1 cellular context compared by ENCODE assay signal in the genomic region with DNA sequence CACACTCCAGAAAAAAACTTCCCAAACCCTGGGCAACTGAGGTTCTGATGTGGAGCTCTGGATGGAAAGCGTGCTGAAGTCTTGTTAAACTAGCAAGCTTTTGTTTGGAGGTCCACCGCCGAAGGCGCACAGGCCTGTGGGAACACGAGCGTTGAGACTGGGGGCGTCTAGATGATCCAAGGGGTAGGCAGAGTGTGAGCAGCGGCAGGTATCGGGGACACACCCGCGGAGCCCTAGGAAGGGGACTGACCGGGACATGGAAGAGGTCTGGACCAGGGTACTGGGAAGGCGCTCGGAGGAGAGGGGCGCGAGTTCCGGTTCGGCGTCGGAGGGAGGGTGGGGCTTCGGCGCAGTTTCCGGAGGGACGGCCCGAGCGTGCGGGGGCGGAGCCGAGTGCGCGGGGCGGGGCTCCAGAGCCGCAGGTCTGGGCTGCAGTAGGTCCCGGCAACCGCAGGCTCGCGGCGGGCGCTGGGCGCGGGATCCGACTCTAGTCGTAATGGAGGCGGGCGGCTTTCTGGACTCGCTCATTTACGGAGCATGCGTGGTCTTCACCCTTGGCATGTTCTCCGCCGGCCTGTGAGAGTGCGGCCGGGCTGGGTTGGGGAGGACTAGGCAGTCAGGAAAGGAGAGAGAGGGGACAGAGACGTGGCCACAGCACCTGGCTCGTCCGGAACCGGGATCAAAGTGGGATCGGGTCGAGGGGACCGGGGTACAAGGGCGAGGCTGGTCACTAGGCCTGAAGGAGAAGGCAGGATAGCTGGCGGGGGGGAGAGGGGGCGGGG.
A peak's percentile ranks its signal among the peaks of the same experiment; 100 is the strongest.
TF ChIP-seq lines count a peak whose summit lies in the region.

A gene with protein sequence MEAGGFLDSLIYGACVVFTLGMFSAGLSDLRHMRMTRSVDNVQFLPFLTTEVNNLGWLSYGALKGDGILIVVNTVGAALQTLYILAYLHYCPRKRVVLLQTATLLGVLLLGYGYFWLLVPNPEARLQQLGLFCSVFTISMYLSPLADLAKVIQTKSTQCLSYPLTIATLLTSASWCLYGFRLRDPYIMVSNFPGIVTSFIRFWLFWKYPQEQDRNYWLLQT (plus strand): TSS at position 437 of the 782 bp plus-strand sequence. CDS start 60 bp downstream, at position 497.

TF ChIP-seq in K562, 482 proteins besides CTCF, POLR2A, EP300 and RAD21 (continued from another document and continues in another):
- TF ChIP-seq, protein P1, sequence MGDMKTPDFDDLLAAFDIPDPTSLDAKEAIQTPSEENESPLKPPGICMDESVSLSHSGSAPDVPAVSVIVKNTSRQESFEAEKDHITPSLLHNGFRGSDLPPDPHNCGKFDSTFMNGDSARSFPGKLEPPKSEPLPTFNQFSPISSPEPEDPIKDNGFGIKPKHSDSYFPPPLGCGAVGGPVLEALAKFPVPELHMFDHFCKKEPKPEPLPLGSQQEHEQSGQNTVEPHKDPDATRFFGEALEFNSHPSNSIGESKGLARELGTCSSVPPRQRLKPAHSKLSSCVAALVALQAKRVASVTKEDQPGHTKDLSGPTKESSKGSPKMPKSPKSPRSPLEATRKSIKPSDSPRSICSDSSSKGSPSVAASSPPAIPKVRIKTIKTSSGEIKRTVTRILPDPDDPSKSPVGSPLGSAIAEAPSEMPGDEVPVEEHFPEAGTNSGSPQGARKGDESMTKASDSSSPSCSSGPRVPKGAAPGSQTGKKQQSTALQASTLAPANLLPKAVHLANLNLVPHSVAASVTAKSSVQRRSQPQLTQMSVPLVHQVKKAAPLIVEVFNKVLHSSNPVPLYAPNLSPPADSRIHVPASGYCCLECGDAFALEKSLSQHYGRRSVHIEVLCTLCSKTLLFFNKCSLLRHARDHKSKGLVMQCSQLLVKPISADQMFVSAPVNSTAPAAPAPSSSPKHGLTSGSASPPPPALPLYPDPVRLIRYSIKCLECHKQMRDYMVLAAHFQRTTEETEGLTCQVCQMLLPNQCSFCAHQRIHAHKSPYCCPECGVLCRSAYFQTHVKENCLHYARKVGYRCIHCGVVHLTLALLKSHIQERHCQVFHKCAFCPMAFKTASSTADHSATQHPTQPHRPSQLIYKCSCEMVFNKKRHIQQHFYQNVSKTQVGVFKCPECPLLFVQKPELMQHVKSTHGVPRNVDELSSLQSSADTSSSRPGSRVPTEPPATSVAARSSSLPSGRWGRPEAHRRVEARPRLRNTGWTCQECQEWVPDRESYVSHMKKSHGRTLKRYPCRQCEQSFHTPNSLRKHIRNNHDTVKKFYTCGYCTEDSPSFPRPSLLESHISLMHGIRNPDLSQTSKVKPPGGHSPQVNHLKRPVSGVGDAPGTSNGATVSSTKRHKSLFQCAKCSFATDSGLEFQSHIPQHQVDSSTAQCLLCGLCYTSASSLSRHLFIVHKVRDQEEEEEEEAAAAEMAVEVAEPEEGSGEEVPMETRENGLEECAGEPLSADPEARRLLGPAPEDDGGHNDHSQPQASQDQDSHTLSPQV (IDR thresholded peaks at IDR 0.05) = peak; percentile 64
- TF ChIP-seq GATAD2A (IDR thresholded peaks at IDR 0.05) (no peak), RB1 (IDR thresholded peaks at IDR 0.05; ENCODE audit: low read depth) (0 out of 2 replicates have a peak, but pooled peaks have one; percentile 73), EHMT2 (IDR thresholded peaks at IDR 0.05) (no peak), SAFB (IDR thresholded peaks at IDR 0.05; ENCODE audit: borderline replicate concordance, low read depth, low read length) (no peak), BRD4 (IDR thresholded peaks at IDR 0.05) (peak; percentile 88; the same call in 1 of the 2 replicates), ZNF444 (CRISPR knock-in tag; IDR thresholded peaks at IDR 0.05) (no peak), GTF2F1 (IDR thresholded peaks at IDR 0.05; ENCODE audit: low read depth, low read length) (peak; percentile 25; the same call in 1 of the 2 replicates), TEAD1 (CRISPR knock-in tag; IDR thresholded peaks at IDR 0.05) (peak in 1 of 2 experiments; percentile 74; a peak in 1 of 4 replicates), CBX2 (IDR thresholded peaks at IDR 0.05; ENCODE audit: insufficient read depth, low read length, poor library complexity, severe bottlenecking) (no peak), EWSR1 (IDR thresholded peaks at IDR 0.05; ENCODE audit: borderline replicate concordance, low read depth, partially characterized antibody) (no peak), NBN (IDR thresholded peaks at IDR 0.05; ENCODE audit: low read depth) (peak; percentile 19; the same call in 1 of the 2 replicates), HDAC8 (tag; IDR thresholded peaks at IDR 0.05) (peak; percentile 82; the same call in 1 of the 2 replicates), MIER1 (IDR thresholded peaks at IDR 0.05; ENCODE audit: low read depth) (no peak; the same call in 1 of the 2 replicates), ZNF75A (CRISPR knock-in tag; IDR thresholded peaks at IDR 0.05) (no peak), ILK (tag; IDR thresholded peaks at IDR 0.05; ENCODE audit: borderline replicate concordance, low read depth) (no peak), DMBX1 (CRISPR knock-in tag; IDR thresholded peaks at IDR 0.05; ENCODE audit: borderline replicate concordance) (no peak), NRF1 (conservative IDR thresholded peaks at IDR 0.05 in 1 of 2, IDR thresholded peaks at IDR 0.05 in 1 of 2) (peak; percentile 88 to 90), FOXJ2 (tag; IDR thresholded peaks at IDR 0.05) (0 out of 2 replicates have a peak, but pooled peaks have one; percentile 39), CTBP1 (IDR thresholded peaks at IDR 0.05; ENCODE audit: borderline replicate concordance) (peak; percentile 38; the same call in 1 of the 2 replicates), NELFE (IDR thresholded peaks at IDR 0.05; ENCODE audit: insufficient read depth, insufficient read length) (no peak), RBM22 (IDR thresholded peaks at IDR 0.05; ENCODE audit: low read depth, low read length, poor library complexity, severe bottlenecking) (peak; percentile 61), SMARCA4 (IDR thresholded peaks at IDR 0.05) (0 out of 2 replicates have a peak, but pooled peaks have one; percentile 29), DACH1 (IDR thresholded peaks at IDR 0.05; ENCODE audit: partially characterized antibody) (no peak), PRMT5 (CRISPR knock-in tag; IDR thresholded peaks at IDR 0.05) (no peak), ZNF707 (CRISPR knock-in tag; conservative IDR thresholded peaks at IDR 0.05) (no peak), KAT7 (CRISPR knock-in tag; IDR thresholded peaks at IDR 0.05; ENCODE audit: borderline replicate concordance) (peak; percentile 39; the same call in 1 of the 2 replicates)
- TF ChIP-seq, protein P2, sequence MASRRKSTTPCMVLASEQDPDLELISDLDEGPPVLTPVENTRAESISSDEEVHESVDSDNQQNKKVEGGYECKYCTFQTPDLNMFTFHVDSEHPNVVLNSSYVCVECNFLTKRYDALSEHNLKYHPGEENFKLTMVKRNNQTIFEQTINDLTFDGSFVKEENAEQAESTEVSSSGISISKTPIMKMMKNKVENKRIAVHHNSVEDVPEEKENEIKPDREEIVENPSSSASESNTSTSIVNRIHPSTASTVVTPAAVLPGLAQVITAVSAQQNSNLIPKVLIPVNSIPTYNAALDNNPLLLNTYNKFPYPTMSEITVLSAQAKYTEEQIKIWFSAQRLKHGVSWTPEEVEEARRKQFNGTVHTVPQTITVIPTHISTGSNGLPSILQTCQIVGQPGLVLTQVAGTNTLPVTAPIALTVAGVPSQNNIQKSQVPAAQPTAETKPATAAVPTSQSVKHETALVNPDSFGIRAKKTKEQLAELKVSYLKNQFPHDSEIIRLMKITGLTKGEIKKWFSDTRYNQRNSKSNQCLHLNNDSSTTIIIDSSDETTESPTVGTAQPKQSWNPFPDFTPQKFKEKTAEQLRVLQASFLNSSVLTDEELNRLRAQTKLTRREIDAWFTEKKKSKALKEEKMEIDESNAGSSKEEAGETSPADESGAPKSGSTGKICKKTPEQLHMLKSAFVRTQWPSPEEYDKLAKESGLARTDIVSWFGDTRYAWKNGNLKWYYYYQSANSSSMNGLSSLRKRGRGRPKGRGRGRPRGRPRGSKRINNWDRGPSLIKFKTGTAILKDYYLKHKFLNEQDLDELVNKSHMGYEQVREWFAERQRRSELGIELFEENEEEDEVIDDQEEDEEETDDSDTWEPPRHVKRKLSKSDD (conservative IDR thresholded peaks at IDR 0.05; ENCODE audit: low read length) = no peak
- TF ChIP-seq, protein P3, sequence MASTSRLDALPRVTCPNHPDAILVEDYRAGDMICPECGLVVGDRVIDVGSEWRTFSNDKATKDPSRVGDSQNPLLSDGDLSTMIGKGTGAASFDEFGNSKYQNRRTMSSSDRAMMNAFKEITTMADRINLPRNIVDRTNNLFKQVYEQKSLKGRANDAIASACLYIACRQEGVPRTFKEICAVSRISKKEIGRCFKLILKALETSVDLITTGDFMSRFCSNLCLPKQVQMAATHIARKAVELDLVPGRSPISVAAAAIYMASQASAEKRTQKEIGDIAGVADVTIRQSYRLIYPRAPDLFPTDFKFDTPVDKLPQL (IDR thresholded peaks at IDR 0.05; ENCODE audit: extremely low read depth, insufficient read length) = no peak
- TF ChIP-seq, protein P4, sequence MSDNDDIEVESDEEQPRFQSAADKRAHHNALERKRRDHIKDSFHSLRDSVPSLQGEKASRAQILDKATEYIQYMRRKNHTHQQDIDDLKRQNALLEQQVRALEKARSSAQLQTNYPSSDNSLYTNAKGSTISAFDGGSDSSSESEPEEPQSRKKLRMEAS (CRISPR knock-in tag; IDR thresholded peaks at IDR 0.05) = peak; percentile 29
- TF ChIP-seq, protein P5, sequence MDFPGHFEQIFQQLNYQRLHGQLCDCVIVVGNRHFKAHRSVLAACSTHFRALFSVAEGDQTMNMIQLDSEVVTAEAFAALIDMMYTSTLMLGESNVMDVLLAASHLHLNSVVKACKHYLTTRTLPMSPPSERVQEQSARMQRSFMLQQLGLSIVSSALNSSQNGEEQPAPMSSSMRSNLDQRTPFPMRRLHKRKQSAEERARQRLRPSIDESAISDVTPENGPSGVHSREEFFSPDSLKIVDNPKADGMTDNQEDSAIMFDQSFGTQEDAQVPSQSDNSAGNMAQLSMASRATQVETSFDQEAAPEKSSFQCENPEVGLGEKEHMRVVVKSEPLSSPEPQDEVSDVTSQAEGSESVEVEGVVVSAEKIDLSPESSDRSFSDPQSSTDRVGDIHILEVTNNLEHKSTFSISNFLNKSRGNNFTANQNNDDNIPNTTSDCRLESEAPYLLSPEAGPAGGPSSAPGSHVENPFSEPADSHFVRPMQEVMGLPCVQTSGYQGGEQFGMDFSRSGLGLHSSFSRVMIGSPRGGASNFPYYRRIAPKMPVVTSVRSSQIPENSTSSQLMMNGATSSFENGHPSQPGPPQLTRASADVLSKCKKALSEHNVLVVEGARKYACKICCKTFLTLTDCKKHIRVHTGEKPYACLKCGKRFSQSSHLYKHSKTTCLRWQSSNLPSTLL (IDR thresholded peaks at IDR 0.05) = no peak
- TF ChIP-seq, protein P6, sequence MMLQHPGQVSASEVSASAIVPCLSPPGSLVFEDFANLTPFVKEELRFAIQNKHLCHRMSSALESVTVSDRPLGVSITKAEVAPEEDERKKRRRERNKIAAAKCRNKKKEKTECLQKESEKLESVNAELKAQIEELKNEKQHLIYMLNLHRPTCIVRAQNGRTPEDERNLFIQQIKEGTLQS (IDR thresholded peaks at IDR 0.05) = peak; percentile 6; the same call in 1 of the 2 replicates
- TF ChIP-seq, protein P6 (CRISPR knock-in tag; conservative IDR thresholded peaks at IDR 0.05) = 0 out of 2 replicates have a peak, but pooled peaks have one; percentile 16
- TF ChIP-seq, protein P7, sequence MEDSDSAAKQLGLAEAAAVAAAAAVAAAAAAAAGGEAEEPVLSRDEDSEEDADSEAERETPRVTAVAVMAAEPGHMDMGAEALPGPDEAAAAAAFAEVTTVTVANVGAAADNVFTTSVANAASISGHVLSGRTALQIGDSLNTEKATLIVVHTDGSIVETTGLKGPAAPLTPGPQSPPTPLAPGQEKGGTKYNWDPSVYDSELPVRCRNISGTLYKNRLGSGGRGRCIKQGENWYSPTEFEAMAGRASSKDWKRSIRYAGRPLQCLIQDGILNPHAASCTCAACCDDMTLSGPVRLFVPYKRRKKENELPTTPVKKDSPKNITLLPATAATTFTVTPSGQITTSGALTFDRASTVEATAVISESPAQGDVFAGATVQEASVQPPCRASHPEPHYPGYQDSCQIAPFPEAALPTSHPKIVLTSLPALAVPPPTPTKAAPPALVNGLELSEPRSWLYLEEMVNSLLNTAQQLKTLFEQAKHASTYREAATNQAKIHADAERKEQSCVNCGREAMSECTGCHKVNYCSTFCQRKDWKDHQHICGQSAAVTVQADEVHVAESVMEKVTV (CRISPR knock-in tag; IDR thresholded peaks at IDR 0.05) = peak; percentile 19; the same call in 1 of the 2 replicates
- TF ChIP-seq, protein P8, sequence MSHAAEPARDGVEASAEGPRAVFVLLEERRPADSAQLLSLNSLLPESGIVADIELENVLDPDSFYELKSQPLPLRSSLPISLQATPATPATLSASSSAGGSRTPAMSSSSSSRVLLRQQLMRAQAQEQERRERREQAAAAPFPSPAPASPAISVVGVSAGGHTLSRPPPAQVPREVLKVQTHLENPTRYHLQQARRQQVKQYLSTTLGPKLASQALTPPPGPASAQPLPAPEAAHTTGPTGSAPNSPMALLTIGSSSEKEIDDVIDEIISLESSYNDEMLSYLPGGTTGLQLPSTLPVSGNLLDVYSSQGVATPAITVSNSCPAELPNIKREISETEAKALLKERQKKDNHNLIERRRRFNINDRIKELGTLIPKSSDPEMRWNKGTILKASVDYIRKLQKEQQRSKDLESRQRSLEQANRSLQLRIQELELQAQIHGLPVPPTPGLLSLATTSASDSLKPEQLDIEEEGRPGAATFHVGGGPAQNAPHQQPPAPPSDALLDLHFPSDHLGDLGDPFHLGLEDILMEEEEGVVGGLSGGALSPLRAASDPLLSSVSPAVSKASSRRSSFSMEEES (CRISPR knock-in tag; IDR thresholded peaks at IDR 0.05) = no peak
- TF ChIP-seq, protein P9, sequence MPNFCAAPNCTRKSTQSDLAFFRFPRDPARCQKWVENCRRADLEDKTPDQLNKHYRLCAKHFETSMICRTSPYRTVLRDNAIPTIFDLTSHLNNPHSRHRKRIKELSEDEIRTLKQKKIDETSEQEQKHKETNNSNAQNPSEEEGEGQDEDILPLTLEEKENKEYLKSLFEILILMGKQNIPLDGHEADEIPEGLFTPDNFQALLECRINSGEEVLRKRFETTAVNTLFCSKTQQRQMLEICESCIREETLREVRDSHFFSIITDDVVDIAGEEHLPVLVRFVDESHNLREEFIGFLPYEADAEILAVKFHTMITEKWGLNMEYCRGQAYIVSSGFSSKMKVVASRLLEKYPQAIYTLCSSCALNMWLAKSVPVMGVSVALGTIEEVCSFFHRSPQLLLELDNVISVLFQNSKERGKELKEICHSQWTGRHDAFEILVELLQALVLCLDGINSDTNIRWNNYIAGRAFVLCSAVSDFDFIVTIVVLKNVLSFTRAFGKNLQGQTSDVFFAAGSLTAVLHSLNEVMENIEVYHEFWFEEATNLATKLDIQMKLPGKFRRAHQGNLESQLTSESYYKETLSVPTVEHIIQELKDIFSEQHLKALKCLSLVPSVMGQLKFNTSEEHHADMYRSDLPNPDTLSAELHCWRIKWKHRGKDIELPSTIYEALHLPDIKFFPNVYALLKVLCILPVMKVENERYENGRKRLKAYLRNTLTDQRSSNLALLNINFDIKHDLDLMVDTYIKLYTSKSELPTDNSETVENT (CRISPR knock-in tag; IDR thresholded peaks at IDR 0.05) = peak; percentile 69; the same call in 1 of the 2 replicates
